1 cellular context compared by ENCODE assay signal in the genomic region with DNA sequence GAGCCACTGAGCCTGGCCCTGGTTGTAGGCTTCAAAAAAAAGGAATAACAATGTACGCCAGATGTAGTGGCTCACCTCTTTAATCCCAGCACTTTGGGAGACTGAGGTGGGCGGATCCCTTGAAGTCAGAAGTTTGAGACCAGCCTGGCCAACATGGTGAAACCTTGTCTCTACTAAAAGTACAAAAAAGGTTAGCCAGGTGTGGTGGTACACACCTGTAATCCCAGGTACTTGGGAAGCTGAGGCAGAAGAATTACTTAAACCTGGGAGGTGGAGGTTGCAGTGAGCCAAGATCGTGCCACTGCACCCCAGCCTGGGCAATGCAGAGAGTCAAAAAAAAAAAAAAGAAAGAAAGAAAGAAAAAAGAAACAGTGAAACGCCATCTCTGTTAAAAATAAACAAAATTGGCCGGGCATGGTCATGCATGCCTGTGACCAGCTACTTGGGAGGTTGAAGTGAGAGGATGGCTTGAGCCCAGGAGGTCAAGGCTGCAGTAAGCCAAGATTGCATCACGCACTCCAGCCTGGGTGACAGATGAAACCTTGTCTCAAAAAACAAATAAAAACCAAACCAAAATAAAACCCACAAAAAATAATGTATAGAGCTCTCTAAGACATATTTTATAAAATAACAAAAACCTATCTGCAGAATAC.
TF ChIP-seq lines count a peak whose summit lies in the region.

No MANE protein-coding gene starts in this region.

TF ChIP-seq in HepG2, 621 proteins besides CTCF, POLR2A, EP300 and RAD21 (continued from another document):
- TF ChIP-seq AGO2 (optimal IDR thresholded peaks at IDR 0.05; ENCODE audit: low read depth, low read length) (no peak), TOPORS (CRISPR knock-in tag; IDR thresholded peaks at IDR 0.05) (no peak), ZBTB7A (CRISPR knock-in tag; IDR thresholded peaks at IDR 0.05) (no peak), RXRB (CRISPR knock-in tag; IDR thresholded peaks at IDR 0.05; ENCODE audit: borderline replicate concordance) (peak; percentile 82), ZNF790 (CRISPR knock-in tag; IDR thresholded peaks at IDR 0.05; ENCODE audit: borderline replicate concordance) (no peak), ATF7 (IDR thresholded peaks at IDR 0.05) (0 out of 2 replicates have a peak, but pooled peaks have one; percentile 24), ATF7 (CRISPR knock-in tag; IDR thresholded peaks at IDR 0.05) (no peak), SMAD9 (CRISPR knock-in tag; IDR thresholded peaks at IDR 0.05) (no peak), ZNF605 (CRISPR knock-in tag; IDR thresholded peaks at IDR 0.05) (no peak), SIX1 (CRISPR knock-in tag; IDR thresholded peaks at IDR 0.05; ENCODE audit: borderline replicate concordance) (no peak), DMAP1 (CRISPR knock-in tag; IDR thresholded peaks at IDR 0.05) (no peak), ZNF777 (CRISPR knock-in tag; IDR thresholded peaks at IDR 0.05) (no peak), NONO (IDR thresholded peaks at IDR 0.05) (no peak), NONO (CRISPR knock-in tag; conservative IDR thresholded peaks at IDR 0.05) (peak; percentile 32; the same call in 1 of the 2 replicates), ZNF670 (CRISPR knock-in tag; IDR thresholded peaks at IDR 0.05; ENCODE audit: borderline replicate concordance) (no peak), MEIS2 (CRISPR knock-in tag; IDR thresholded peaks at IDR 0.05) (peak; percentile 83), KLF6 (CRISPR knock-in tag; IDR thresholded peaks at IDR 0.05) (no peak), MEF2D (CRISPR knock-in tag; IDR thresholded peaks at IDR 0.05) (no peak), MYC (CRISPR knock-in tag; IDR thresholded peaks at IDR 0.05; ENCODE audit: borderline replicate concordance) (no peak), NCOA5 (CRISPR knock-in tag; IDR thresholded peaks at IDR 0.05) (no peak), RCOR2 (CRISPR knock-in tag; IDR thresholded peaks at IDR 0.05) (peak; percentile 54; the same call in 1 of the 2 replicates), ZSCAN21 (CRISPR knock-in tag; IDR thresholded peaks at IDR 0.05; ENCODE audit: borderline replicate concordance) (no peak), ZNF776 (CRISPR knock-in tag; IDR thresholded peaks at IDR 0.05) (no peak), HMG20B (CRISPR knock-in tag; conservative IDR thresholded peaks at IDR 0.05) (no peak), HMG20A (CRISPR knock-in tag; IDR thresholded peaks at IDR 0.05; ENCODE audit: borderline replicate concordance) (peak; percentile 77; the same call in 1 of the 2 replicates), SAP130 (CRISPR knock-in tag; IDR thresholded peaks at IDR 0.05; ENCODE audit: low read depth) (peak; percentile 73), CBX2 (IDR thresholded peaks at IDR 0.05; ENCODE audit: low read depth, low read length) (no peak), CBX2 (CRISPR knock-in tag; IDR thresholded peaks at IDR 0.05; ENCODE audit: low read depth) (no peak), FOXJ3 (CRISPR knock-in tag; IDR thresholded peaks at IDR 0.05; ENCODE audit: borderline replicate concordance) (no peak), SP1 (IDR thresholded peaks at IDR 0.05) (no peak), SP1 (CRISPR knock-in tag; IDR thresholded peaks at IDR 0.05) (no peak), ZSCAN31 (CRISPR knock-in tag; IDR thresholded peaks at IDR 0.05; ENCODE audit: low read depth) (no peak), ZBTB21 (CRISPR knock-in tag; IDR thresholded peaks at IDR 0.05) (no peak), PRPF4 (IDR thresholded peaks at IDR 0.05; ENCODE audit: low read depth, low read length, poor library complexity, severe bottlenecking) (no peak)
- TF ChIP-seq, protein P1, sequence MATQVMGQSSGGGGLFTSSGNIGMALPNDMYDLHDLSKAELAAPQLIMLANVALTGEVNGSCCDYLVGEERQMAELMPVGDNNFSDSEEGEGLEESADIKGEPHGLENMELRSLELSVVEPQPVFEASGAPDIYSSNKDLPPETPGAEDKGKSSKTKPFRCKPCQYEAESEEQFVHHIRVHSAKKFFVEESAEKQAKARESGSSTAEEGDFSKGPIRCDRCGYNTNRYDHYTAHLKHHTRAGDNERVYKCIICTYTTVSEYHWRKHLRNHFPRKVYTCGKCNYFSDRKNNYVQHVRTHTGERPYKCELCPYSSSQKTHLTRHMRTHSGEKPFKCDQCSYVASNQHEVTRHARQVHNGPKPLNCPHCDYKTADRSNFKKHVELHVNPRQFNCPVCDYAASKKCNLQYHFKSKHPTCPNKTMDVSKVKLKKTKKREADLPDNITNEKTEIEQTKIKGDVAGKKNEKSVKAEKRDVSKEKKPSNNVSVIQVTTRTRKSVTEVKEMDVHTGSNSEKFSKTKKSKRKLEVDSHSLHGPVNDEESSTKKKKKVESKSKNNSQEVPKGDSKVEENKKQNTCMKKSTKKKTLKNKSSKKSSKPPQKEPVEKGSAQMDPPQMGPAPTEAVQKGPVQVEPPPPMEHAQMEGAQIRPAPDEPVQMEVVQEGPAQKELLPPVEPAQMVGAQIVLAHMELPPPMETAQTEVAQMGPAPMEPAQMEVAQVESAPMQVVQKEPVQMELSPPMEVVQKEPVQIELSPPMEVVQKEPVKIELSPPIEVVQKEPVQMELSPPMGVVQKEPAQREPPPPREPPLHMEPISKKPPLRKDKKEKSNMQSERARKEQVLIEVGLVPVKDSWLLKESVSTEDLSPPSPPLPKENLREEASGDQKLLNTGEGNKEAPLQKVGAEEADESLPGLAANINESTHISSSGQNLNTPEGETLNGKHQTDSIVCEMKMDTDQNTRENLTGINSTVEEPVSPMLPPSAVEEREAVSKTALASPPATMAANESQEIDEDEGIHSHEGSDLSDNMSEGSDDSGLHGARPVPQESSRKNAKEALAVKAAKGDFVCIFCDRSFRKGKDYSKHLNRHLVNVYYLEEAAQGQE (IDR thresholded peaks at IDR 0.05; ENCODE audit: borderline replicate concordance in 1 of 2, low read depth in 1 of 2, low read length in 2 of 2) = no peak
- TF ChIP-seq, protein P2, sequence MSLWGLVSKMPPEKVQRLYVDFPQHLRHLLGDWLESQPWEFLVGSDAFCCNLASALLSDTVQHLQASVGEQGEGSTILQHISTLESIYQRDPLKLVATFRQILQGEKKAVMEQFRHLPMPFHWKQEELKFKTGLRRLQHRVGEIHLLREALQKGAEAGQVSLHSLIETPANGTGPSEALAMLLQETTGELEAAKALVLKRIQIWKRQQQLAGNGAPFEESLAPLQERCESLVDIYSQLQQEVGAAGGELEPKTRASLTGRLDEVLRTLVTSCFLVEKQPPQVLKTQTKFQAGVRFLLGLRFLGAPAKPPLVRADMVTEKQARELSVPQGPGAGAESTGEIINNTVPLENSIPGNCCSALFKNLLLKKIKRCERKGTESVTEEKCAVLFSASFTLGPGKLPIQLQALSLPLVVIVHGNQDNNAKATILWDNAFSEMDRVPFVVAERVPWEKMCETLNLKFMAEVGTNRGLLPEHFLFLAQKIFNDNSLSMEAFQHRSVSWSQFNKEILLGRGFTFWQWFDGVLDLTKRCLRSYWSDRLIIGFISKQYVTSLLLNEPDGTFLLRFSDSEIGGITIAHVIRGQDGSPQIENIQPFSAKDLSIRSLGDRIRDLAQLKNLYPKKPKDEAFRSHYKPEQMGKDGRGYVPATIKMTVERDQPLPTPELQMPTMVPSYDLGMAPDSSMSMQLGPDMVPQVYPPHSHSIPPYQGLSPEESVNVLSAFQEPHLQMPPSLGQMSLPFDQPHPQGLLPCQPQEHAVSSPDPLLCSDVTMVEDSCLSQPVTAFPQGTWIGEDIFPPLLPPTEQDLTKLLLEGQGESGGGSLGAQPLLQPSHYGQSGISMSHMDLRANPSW (CRISPR knock-in tag; IDR thresholded peaks at IDR 0.05; ENCODE audit: borderline replicate concordance) = no peak
- TF ChIP-seq, protein P3, sequence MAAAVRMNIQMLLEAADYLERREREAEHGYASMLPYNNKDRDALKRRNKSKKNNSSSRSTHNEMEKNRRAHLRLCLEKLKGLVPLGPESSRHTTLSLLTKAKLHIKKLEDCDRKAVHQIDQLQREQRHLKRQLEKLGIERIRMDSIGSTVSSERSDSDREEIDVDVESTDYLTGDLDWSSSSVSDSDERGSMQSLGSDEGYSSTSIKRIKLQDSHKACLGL (CRISPR knock-in tag; IDR thresholded peaks at IDR 0.05) = no peak
- TF ChIP-seq, protein P4, sequence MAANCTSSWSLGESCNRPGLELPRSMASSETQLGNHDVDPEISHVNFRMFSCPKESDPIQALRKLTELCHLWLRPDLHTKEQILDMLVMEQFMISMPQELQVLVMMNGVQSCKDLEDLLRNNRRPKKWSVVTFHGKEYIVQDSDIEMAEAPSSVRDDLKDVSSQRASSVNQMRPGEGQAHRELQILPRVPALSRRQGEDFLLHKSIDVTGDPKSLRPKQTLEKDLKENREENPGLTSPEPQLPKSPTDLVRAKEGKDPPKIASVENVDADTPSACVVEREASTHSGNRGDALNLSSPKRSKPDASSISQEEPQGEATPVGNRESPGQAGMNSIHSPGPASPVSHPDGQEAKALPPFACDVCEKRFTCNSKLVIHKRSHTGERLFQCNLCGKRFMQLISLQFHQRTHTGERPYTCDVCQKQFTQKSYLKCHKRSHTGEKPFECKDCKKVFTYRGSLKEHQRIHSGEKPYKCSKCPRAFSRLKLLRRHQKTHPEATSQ (CRISPR knock-in tag; IDR thresholded peaks at IDR 0.05; ENCODE audit: borderline replicate concordance) = peak; percentile 53; the same call in 1 of the 2 replicates
- TF ChIP-seq, protein P5, sequence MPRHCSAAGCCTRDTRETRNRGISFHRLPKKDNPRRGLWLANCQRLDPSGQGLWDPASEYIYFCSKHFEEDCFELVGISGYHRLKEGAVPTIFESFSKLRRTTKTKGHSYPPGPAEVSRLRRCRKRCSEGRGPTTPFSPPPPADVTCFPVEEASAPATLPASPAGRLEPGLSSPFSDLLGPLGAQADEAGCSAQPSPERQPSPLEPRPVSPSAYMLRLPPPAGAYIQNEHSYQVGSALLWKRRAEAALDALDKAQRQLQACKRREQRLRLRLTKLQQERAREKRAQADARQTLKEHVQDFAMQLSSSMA (CRISPR knock-in tag; IDR thresholded peaks at IDR 0.05) = no peak
